In genomic region chr1:24384251-24385090, GRCh38 we compare ENCODE assay signal across 8 cellular contexts. TPM values are rescaled to one million over a fixed set of nuclear protein-coding genes. Genes with fewer than 3 reads are reported as not detected.
DNase-seq lines count a peak whose midpoint lies in the region; ATAC-seq and TF ChIP-seq lines count a peak whose summit lies in the region.

No MANE protein-coding gene starts in this region.

- no peak overlapping the region for H3K4me3 ChIP-seq in urinary bladder (ENCODE audit: low read depth, low read length)

- H3K4me1 Mint-ChIP-seq in HFFc6 (ENCODE audit: low read depth): peaks cover 48% of the 10 kb centered on the region
- peaks cover 26% of the 10 kb centered on the region for H3K4me1 Mint-ChIP-seq in activated CD8-positive, alpha-beta T cell treated with anti-CD3 and anti-CD28 coated beads for 36 hours (ENCODE audit: low read depth)

- TF ChIP-seq CTCF in HFFc6 (IDR thresholded peaks at IDR 0.05): no peak
- TF ChIP-seq CTCF in activated CD8-positive, alpha-beta T cell treated with anti-CD3 and anti-CD28 coated beads for 36 hours (IDR thresholded peaks at IDR 0.05): no peak

- H3K9me3 Mint-ChIP-seq in HFFc6: no peaks in the 10 kb centered on the region
- H3K9me3 Mint-ChIP-seq in activated CD8-positive, alpha-beta T cell treated with anti-CD3 and anti-CD28 coated beads for 36 hours: no peaks in the 10 kb centered on the region

- POLR2A ChIA-PET in activated CD8-positive, alpha-beta T cell treated with anti-CD3 and anti-CD28 coated beads for 36 hours (lab: Charles Lee): interaction anchor here (1.5 kb wide), 1 partner anchor 60 kb away, joined by 6 read pairs; no protein-coding TSS in a partner anchor

- H3K36me3 Mint-ChIP-seq in HFFc6 (ENCODE audit: low read depth): peaks cover 28% of the 10 kb centered on the region
- peaks cover 5% of the 10 kb centered on the region for H3K36me3 Mint-ChIP-seq in activated CD8-positive, alpha-beta T cell treated with anti-CD3 and anti-CD28 coated beads for 36 hours (ENCODE audit: low read depth)

- ATAC-seq in activated CD8-positive, alpha-beta T cell treated with anti-CD3 and anti-CD28 coated beads for 36 hours: peak; percentile 90
- peak in 1 of 2 donors; percentile 72 for ATAC-seq in left cardiac atrium
- no peak for ATAC-seq in HG03520 (IDR thresholded peaks at IDR 0.05; ENCODE audit: unreplicated experiment)
- no peak for ATAC-seq in HG03565 (IDR thresholded peaks at IDR 0.05; ENCODE audit: unreplicated experiment)

- peak overlapping the region; percentile 35; the same call in 1 of the 2 replicates for H3K4me3 Mint-ChIP-seq in HFFc6
- no peak overlapping the region for H3K4me3 Mint-ChIP-seq in activated CD8-positive, alpha-beta T cell treated with anti-CD3 and anti-CD28 coated beads for 36 hours

- peak overlapping the region; percentile 60 for H3K27ac ChIP-seq in urinary bladder (ENCODE audit: low read depth)

- CTCF ChIA-PET in activated CD8-positive, alpha-beta T cell treated with anti-CD3 and anti-CD28 coated beads for 36 hours (lab: Charles Lee): interaction anchor here (0.6 to 6.0 kb wide), 29 partner anchors 8 to 314 kb away, joined by 3 to 137 read pairs (median 3); partner anchors contain the start of genes NIPAL3 and STPG1

- H3K36me3 ChIP-seq in urinary bladder (ENCODE audit: insufficient read depth): no peaks in the 10 kb centered on the region

- peak overlapping the region; percentile 54; the same call in 1 of the 2 replicates for H3K27ac Mint-ChIP-seq in HFFc6
- H3K27ac Mint-ChIP-seq in activated CD8-positive, alpha-beta T cell treated with anti-CD3 and anti-CD28 coated beads for 36 hours: peak overlapping the region; percentile 5

- H3K27me3 Mint-ChIP-seq in HFFc6 (ENCODE audit: insufficient read depth): peaks cover 2% of the 10 kb centered on the region
- H3K27me3 Mint-ChIP-seq in activated CD8-positive, alpha-beta T cell treated with anti-CD3 and anti-CD28 coated beads for 36 hours: no peaks in the 10 kb centered on the region

- DNase-seq in Daoy (ENCODE audit: low read depth) (peak; percentile 80), HFFc6 (peak; percentile 22), left cardiac atrium (peak; percentile 56), NCI-H526 (lab: John Stamatoyannopoulos, UW) (no peak)
- DNase-seq in activated CD8-positive, alpha-beta T cell treated with anti-CD3 and anti-CD28 coated beads for 36 hours: peak; percentile 71

- intact Hi-C loops in activated CD8-positive, alpha-beta T cell treated with anti-CD3 and anti-CD28 coated beads for 36 hours (cut with micrococcal nuclease): no loop called here
- intact Hi-C loops in left cardiac atrium (cut with DNase I): no loop called here

- H3K4me1 ChIP-seq in urinary bladder (ENCODE audit: insufficient read depth): no peaks in the 10 kb centered on the region

- WGBS in urinary bladder: 78% methylated on average over 13 of the region's 13 CpGs

RNA-seq across cellular contexts. Expression of gene STPG1, which starts 29.1 kb away (rescaled TPM):
- 2.2 and 10.1 TPM in 2 replicates for total RNA-seq in Daoy (2014; rRNA removed; shearing (Covaris generic))
- 10 to 100 TPM in 5 of 6 experiments, 1 to 10 TPM in 1; 8.8 to 13.0 (median 11.0) TPM for total RNA-seq in HFFc6 (2021; fragmentation: NEBNext Ultra II Directional; extraction: Animal tissue kit (Norgen Biotek cat#: 25700))
- total RNA-seq in activated CD8-positive, alpha-beta T cell treated with anti-CD3 and anti-CD28 coated beads for 36 hours: 1 to 10 TPM; 5.6 to 6.3 TPM
- total RNA-seq in left cardiac atrium (1 to 10 TPM; 4.6 to 6.6 TPM), urinary bladder (2.4 TPM)
- 4.6 TPM for polyA plus RNA-seq in urinary bladder

RNA-seq across cellular contexts. Expression of gene NIPAL3, which starts 31.1 kb away (rescaled TPM):
- total RNA-seq in Daoy (2014; rRNA removed; shearing (Covaris generic)): 8.6 and 13.8 TPM in 2 replicates
- total RNA-seq in HFFc6 (2021; fragmentation: NEBNext Ultra II Directional; extraction: Animal tissue kit (Norgen Biotek cat#: 25700)): 100 to 1,000 TPM in 4 of 6 experiments, 10 to 100 TPM in 2; 97.8 to 164 (median 107) TPM
- total RNA-seq in activated CD8-positive, alpha-beta T cell treated with anti-CD3 and anti-CD28 coated beads for 36 hours: 10 to 100 TPM; 33.2 to 33.3 TPM
- 10 to 100 TPM; 20.4 to 26.2 TPM for total RNA-seq in left cardiac atrium
- 13.9 TPM for total RNA-seq in urinary bladder
- polyA plus RNA-seq in urinary bladder: 10.8 TPM

Comparison
In these comparisons a context has a peak if more than half of its experiments do, and no peak if none do; other contexts are left out.
1. DNase-seq: peak in Daoy (single experiment), HFFc6 (single experiment), activated CD8-positive, alpha-beta T cell treated with anti-CD3 and anti-CD28 coated beads for 36 hours (single experiment) and left cardiac atrium (single experiment); none in NCI-H526 (0 of 2).